8 cellular contexts compared by ENCODE assay signal in the genomic region with DNA sequence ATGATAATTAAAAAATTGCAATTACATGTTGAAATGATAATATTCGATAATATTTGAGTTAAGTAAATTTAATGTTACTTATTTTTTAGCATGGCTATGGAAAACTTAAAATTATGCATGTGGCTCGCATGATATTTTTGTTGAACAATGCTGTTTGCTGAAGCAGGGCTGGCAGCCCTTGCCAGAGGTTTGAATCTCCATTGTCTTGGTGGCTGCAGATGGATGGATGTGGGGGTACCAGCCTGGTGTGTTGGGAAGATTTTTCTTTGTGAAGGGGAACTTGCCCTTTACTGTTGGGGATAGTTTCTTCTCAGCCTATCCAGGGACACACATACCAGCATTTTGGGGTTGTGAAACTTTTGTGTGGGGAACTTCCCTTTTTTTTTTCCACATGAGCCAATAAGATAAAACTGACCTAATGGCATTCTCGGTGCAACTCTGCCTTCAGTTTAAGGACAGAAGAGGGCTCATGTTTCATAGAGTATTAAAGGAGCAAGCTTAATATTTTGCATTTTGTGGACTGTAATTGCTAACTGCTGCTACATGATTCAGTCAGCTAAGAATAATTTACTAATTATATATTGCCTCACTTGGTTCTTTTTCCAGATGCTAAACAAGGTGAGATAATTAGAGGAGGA. TPM values are rescaled to one million over a fixed set of nuclear protein-coding genes. Genes with fewer than 3 reads are reported as not detected.
DNase-seq lines count a peak whose midpoint lies in the region; ATAC-seq and TF ChIP-seq lines count a peak whose summit lies in the region.

No MANE protein-coding gene starts in this region.

- ATAC-seq in HG02870 (IDR thresholded peaks at IDR 0.05; ENCODE audit: unreplicated experiment), result peak; percentile 34
- ATAC-seq in PC-3, result peak; percentile 38; the same call in 1 of the 2 replicates

- H3K9me2 ChIP-seq in PC-3 (replicated peaks; ENCODE audit: low read length), result no peaks in the 10 kb centered on the region

- DNase-seq in activated naive CD4-positive, alpha-beta T cell treated with anti-CD3 and anti-CD28 coated beads, Interleukin-2, amount 10 ng/mL, durations not matched to agents 7 days and 5 days, result no peak
- DNase-seq in PC-3 (peak; percentile 17), fibroblast of lung (ENCODE audit: low read depth in 2 of 2) (peak; percentile 37 to 76), superior temporal gyrus (ENCODE audit: extremely low spot score) (peak; percentile 42), NCI-H748 (lab: John Stamatoyannopoulos, UW; ENCODE audit: unreplicated experiment) (no peak)
- no peak for DNase-seq in activated CD4-positive, CD25-positive, alpha-beta regulatory T cell treated with anti-CD3 and anti-CD28 coated beads, Interleukin-2, amount 50 U/mL, for 72 hours

- no peaks in the 10 kb centered on the region for H3K27me3 Mint-ChIP-seq in activated naive CD4-positive, alpha-beta T cell treated with anti-CD3 and anti-CD28 coated beads, Interleukin-2, amount 50 U/mL, for 24 hours
- no peaks in the 10 kb centered on the region for H3K27me3 Mint-ChIP-seq in activated naive CD4-positive, alpha-beta T cell treated with anti-CD3 and anti-CD28 coated beads, Interleukin-2, amount 10 ng/mL, durations not matched to agents 7 days and 5 days

- H3K36me3 Mint-ChIP-seq in activated naive CD4-positive, alpha-beta T cell treated with anti-CD3 and anti-CD28 coated beads, Interleukin-2, amount 50 U/mL, for 24 hours, result peaks cover 5% of the 10 kb centered on the region
- peaks cover 41% of the 10 kb centered on the region for H3K36me3 Mint-ChIP-seq in activated naive CD4-positive, alpha-beta T cell treated with anti-CD3 and anti-CD28 coated beads, Interleukin-2, amount 10 ng/mL, durations not matched to agents 7 days and 5 days

- no peaks in the 10 kb centered on the region for H3K36me3 ChIP-seq in PC-3 (ENCODE audit: low read depth, low read length)
- no peaks in the 10 kb centered on the region for H3K36me3 ChIP-seq in fibroblast of lung (ENCODE audit: control insufficient read depth, insufficient read depth, low read length)

- H3K27ac ChIP-seq in PC-3 (ENCODE audit: low read length) (peak overlapping the region; percentile 31), fibroblast of lung (ENCODE audit: insufficient read depth, low read length) (no peak overlapping the region)

- H2AFZ ChIP-seq in PC-3 (ENCODE audit: low read length), result no peak overlapping the region
- no peak overlapping the region for H2AFZ ChIP-seq in fibroblast of lung (ENCODE audit: low read length)

- POLR2A ChIA-PET in PC-3 (lab: Charles Lee; ENCODE audit: unreplicated experiment), result no interaction called here

- no peaks in the 10 kb centered on the region for H3K9me3 ChIP-seq in PC-3 (ENCODE audit: low read length)
- H3K9me3 ChIP-seq in fibroblast of lung (ENCODE audit: control insufficient read depth, insufficient read depth, low read depth, low read length), result no peaks in the 10 kb centered on the region

- H3K4me3 ChIP-seq in PC-3 (ENCODE audit: low read length) (no peak overlapping the region), fibroblast of lung (replicated peaks in 1 of 4; ENCODE audit: control extremely low read depth in 1 of 4, insufficient read depth in 1 of 4, low read depth in 3 of 4, low read length in 4 of 4) (no peak overlapping the region)

- H3K9ac ChIP-seq in PC-3 (ENCODE audit: low read length) (no peak overlapping the region), fibroblast of lung (ENCODE audit: insufficient read depth, low read length) (no peak overlapping the region)

- H3F3A ChIP-seq in PC-3 (ENCODE audit: low read length, unreplicated experiment), result no peaks in the 10 kb centered on the region

- H3K4me2 ChIP-seq in PC-3 (ENCODE audit: low read length), result no peak overlapping the region
- H3K4me2 ChIP-seq in fibroblast of lung (ENCODE audit: extremely low read depth, insufficient read depth, low read length), result no peak overlapping the region

- intact Hi-C loops in PC-3 (cut with micrococcal nuclease), result no loop called here

- H3K4me3 Mint-ChIP-seq in activated naive CD4-positive, alpha-beta T cell treated with anti-CD3 and anti-CD28 coated beads, Interleukin-2, amount 50 U/mL, for 24 hours, result peak overlapping the region; percentile 2
- no peak overlapping the region for H3K4me3 Mint-ChIP-seq in activated naive CD4-positive, alpha-beta T cell treated with anti-CD3 and anti-CD28 coated beads, Interleukin-2, amount 10 ng/mL, durations not matched to agents 7 days and 5 days

- peaks cover 87% of the 10 kb centered on the region for H3K4me1 Mint-ChIP-seq in activated naive CD4-positive, alpha-beta T cell treated with anti-CD3 and anti-CD28 coated beads, Interleukin-2, amount 50 U/mL, for 24 hours
- peaks cover 59% of the 10 kb centered on the region for H3K4me1 Mint-ChIP-seq in activated naive CD4-positive, alpha-beta T cell treated with anti-CD3 and anti-CD28 coated beads, Interleukin-2, amount 10 ng/mL, durations not matched to agents 7 days and 5 days

- peak overlapping the region; percentile 84 for H3K27ac Mint-ChIP-seq in activated naive CD4-positive, alpha-beta T cell treated with anti-CD3 and anti-CD28 coated beads, Interleukin-2, amount 50 U/mL, for 24 hours
- no peak overlapping the region for H3K27ac Mint-ChIP-seq in activated naive CD4-positive, alpha-beta T cell treated with anti-CD3 and anti-CD28 coated beads, Interleukin-2, amount 10 ng/mL, durations not matched to agents 7 days and 5 days

- BruUV-seq in PC-3 (replicated peaks; lab: Mats Ljungman, UMichigan), result no TSS peak

- CTCF ChIA-PET in activated naive CD4-positive, alpha-beta T cell treated with anti-CD3 and anti-CD28 coated beads, Interleukin-2, amount 10 ng/mL, durations not matched to agents 7 days and 5 days (lab: Charles Lee), result no interaction called here
- CTCF ChIA-PET in PC-3 (lab: Charles Lee), result interaction anchor here (0.8 kb wide), 1 partner anchor 79 kb away, joined by 3 read pairs; no protein-coding TSS in a partner anchor

- no peaks in the 10 kb centered on the region for H3K27me3 ChIP-seq in PC-3 (ENCODE audit: low read length)
- H3K27me3 ChIP-seq in fibroblast of lung (ENCODE audit: control insufficient read depth, insufficient read depth, low read length), result no peaks in the 10 kb centered on the region

- H3K9me3 Mint-ChIP-seq in activated naive CD4-positive, alpha-beta T cell treated with anti-CD3 and anti-CD28 coated beads, Interleukin-2, amount 50 U/mL, for 24 hours, result no peaks in the 10 kb centered on the region
- no peaks in the 10 kb centered on the region for H3K9me3 Mint-ChIP-seq in activated naive CD4-positive, alpha-beta T cell treated with anti-CD3 and anti-CD28 coated beads, Interleukin-2, amount 10 ng/mL, durations not matched to agents 7 days and 5 days

- peaks cover 94% of the 10 kb centered on the region for H3K79me2 ChIP-seq in PC-3 (ENCODE audit: low read length)
- peaks cover 77% of the 10 kb centered on the region for H3K79me2 ChIP-seq in fibroblast of lung (ENCODE audit: control insufficient read depth, insufficient read depth, low read length)

- TF ChIP-seq CTCF in PC-3 (conservative IDR thresholded peaks at IDR 0.05; ENCODE audit: low read depth, low read length) (no peak), fibroblast of lung (conservative IDR thresholded peaks at IDR 0.05 in 1 of 2, IDR thresholded peaks at IDR 0.05 in 1 of 2; ENCODE audit: low read depth in 1 of 2, low read length in 2 of 2) (no peak)

- H4K20me1 ChIP-seq in PC-3 (ENCODE audit: low read length) (no peaks in the 10 kb centered on the region), fibroblast of lung (ENCODE audit: control insufficient read depth, extremely low read depth, insufficient read depth, low read length) (no peaks in the 10 kb centered on the region)

- H3K4me1 ChIP-seq in PC-3 (ENCODE audit: insufficient read depth, low read length) (peaks cover 33% of the 10 kb centered on the region), fibroblast of lung (ENCODE audit: control insufficient read depth, extremely low read depth, insufficient read depth, low read length) (peaks cover 14% of the 10 kb centered on the region)

RNA-seq across cellular contexts. Expression of a gene that starts 8.8 kb away (rescaled TPM):
- total RNA-seq in PC-3 (2014; rRNA removed) (13.4 and 19.1 TPM in 2 replicates), fibroblast of lung (37.7 and 40.3 TPM in 2 replicates)
- 36.3 and 45.9 TPM in 2 replicates for polyA plus RNA-seq in fibroblast of lung
- 24.9 and 34.8 TPM in 2 replicates for polyA plus RNA-seq in fibroblast of lung (2012)
- 51.8 and 95.3 TPM in 2 replicates for polyA minus RNA-seq in fibroblast of lung (ENCODE audit: low replicate concordance)

Comparison
In these comparisons a context has a peak if more than half of its experiments do, and no peak if none do; other contexts are left out.
1. DNase-seq: peak in PC-3 (single experiment), fibroblast of lung (2 of 2) and superior temporal gyrus (single experiment); none in activated naive CD4-positive, alpha-beta T cell treated with anti-CD3 and anti-CD28 coated beads, Interleukin-2, amount 10 ng/mL, durations not matched to agents 7 days and 5 days (single experiment), NCI-H748 (single experiment) and activated CD4-positive, CD25-positive, alpha-beta regulatory T cell treated with anti-CD3 and anti-CD28 coated beads, Interleukin-2, amount 50 U/mL, for 72 hours (single experiment).